ENCODE assay signal across 17 cellular contexts in the genomic region with DNA sequence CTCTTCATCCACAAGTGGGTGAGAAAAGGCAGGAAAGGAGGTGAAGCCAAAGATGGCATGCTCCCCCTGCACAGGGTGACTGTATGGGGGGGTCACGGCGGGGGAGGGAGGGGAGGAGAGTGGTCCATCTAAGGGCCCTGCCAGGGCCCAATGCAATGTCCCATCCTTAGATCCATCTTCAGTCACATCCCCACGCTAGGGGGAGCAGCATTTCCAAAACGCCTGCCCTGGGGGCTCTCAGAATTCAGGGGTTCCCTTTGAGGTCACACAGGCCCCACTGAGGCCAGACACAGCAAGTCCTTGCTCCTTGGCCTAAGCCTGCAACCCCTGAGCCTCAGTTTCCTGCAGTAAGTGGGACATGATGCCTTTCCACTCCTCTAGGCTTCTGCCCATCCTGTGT. TPM values are rescaled to one million over a fixed set of nuclear protein-coding genes. Genes with fewer than 3 reads are reported as not detected.
"Had no signal": no experiment of that assay in that cellular context is flagged by ENCODE, and none has a peak within 500 bp of the region (broad histone marks: within the 10 kb centered on the region; RNA-seq: fewer than 3 reads in every experiment).

No MANE protein-coding gene starts in this region.

- ATAC-seq: activated T-helper 17 cell treated with anti-CD3 and anti-CD28 coated beads, Interleukin-2, amount 50 U/mL, for 72 hours had no signal

- H3K27me3 Mint-ChIP-seq: activated CD4-positive, alpha-beta T cell treated with anti-CD3 and anti-CD28 coated beads, Interleukin-2, amount 10 ng/mL, durations not matched to agents 24 days and 14 days had no signal

- H3K4me3 Mint-ChIP-seq: activated B cell treated with CpG ODN at 0.5 μM for 24 hours; activated CD4-positive, alpha-beta T cell treated with anti-CD3 and anti-CD28 coated beads, Interleukin-2, amount 10 ng/mL, durations not matched to agents 24 days and 14 days; activated naive CD4-positive, alpha-beta T cell treated with anti-CD3 and anti-CD28 coated beads for 36 hours; activated T-helper 17 cell treated with anti-CD3 and anti-CD28 coated beads, Interleukin-2, amount 50 U/mL, for 72 hours; central memory CD8-positive, alpha-beta T cell; dendritic cell treated with granulocyte-macrophage colony-stimulating factor and Interleukin-4, amounts not matched to agents 40 ng/mL and 50 ng/mL, for 4 days had no signal

- H3K4me1 Mint-ChIP-seq: activated CD4-positive, alpha-beta T cell treated with anti-CD3 and anti-CD28 coated beads, Interleukin-2, amount 10 ng/mL, durations not matched to agents 24 days and 14 days had no signal

- H3K27ac ChIP-seq: left ventricle myocardium inferior, ovary, stomach, tibial artery, uterus had no signal

- H3K9me3 ChIP-seq: ovary, uterus had no signal

- H3K4me3 ChIP-seq: left ventricle myocardium inferior, ovary, stomach, tibial artery, uterus had no signal

- H3K27ac Mint-ChIP-seq: activated B cell treated with CpG ODN at 0.5 μM for 24 hours; activated CD4-positive, alpha-beta T cell treated with anti-CD3 and anti-CD28 coated beads, Interleukin-2, amount 10 ng/mL, durations not matched to agents 24 days and 14 days; activated naive CD4-positive, alpha-beta T cell treated with anti-CD3 and anti-CD28 coated beads for 36 hours; activated T-helper 17 cell treated with anti-CD3 and anti-CD28 coated beads, Interleukin-2, amount 50 U/mL, for 72 hours; dendritic cell treated with granulocyte-macrophage colony-stimulating factor and Interleukin-4, amounts not matched to agents 40 ng/mL and 50 ng/mL, for 4 days had no signal

- H3K9me3 Mint-ChIP-seq: activated B cell treated with CpG ODN at 0.5 μM for 24 hours; activated CD4-positive, alpha-beta T cell treated with anti-CD3 and anti-CD28 coated beads, Interleukin-2, amount 10 ng/mL, durations not matched to agents 24 days and 14 days; activated naive CD4-positive, alpha-beta T cell treated with anti-CD3 and anti-CD28 coated beads for 36 hours; activated T-helper 17 cell treated with anti-CD3 and anti-CD28 coated beads, Interleukin-2, amount 50 U/mL, for 72 hours; central memory CD8-positive, alpha-beta T cell; dendritic cell treated with granulocyte-macrophage colony-stimulating factor and Interleukin-4, amounts not matched to agents 40 ng/mL and 50 ng/mL, for 4 days had no signal

- DNase-seq: activated B cell treated with CpG ODN at 0.5 μM for 24 hours; activated CD4-positive, alpha-beta T cell treated with anti-CD3 and anti-CD28 coated beads, Interleukin-2, amount 10 ng/mL, durations not matched to agents 24 days and 14 days; activated CD8-positive, alpha-beta memory T cell treated with anti-CD3 and anti-CD28 coated beads for 24 hours; activated naive CD4-positive, alpha-beta T cell treated with anti-CD3 and anti-CD28 coated beads for 36 hours; activated T-cell treated with anti-CD3 and anti-CD28 coated beads for 4 hours; erythroblast; kidney; left ventricle myocardium inferior; mesenchymal stem cell; ovary; stimulated activated CD4-positive, alpha-beta T cell treated with anti-CD3 and anti-CD28 coated beads, Interleukin-4, amount 100 ng/mL, for 1 hour; stomach; tibial artery; uterus had no signal

- H3K27me3 ChIP-seq: ovary, tibial artery, uterus had no signal

- H3K36me3 ChIP-seq: left ventricle myocardium inferior, ovary, stomach, tibial artery, uterus had no signal

RNA-seq across cellular contexts. Expression of a gene that starts 52.4 kb away (rescaled TPM):
- total RNA-seq: activated B cell treated with CpG ODN at 0.5 μM for 24 hours had no signal
